20 cellular contexts compared by ENCODE assay signal in genomic region chr1:201938440-201939005, GRCh38. TPM values are rescaled to one million over a fixed set of nuclear protein-coding genes. Genes with fewer than 3 reads are reported as not detected.
DNase-seq lines count a peak whose midpoint lies in the region; ATAC-seq, FAIRE-seq and TF ChIP-seq lines count a peak whose summit lies in the region.
"Had no signal": no experiment of that assay in that cellular context is flagged by ENCODE, and none has a peak within 500 bp of the region (broad histone marks: within the 10 kb centered on the region; RNA-seq: fewer than 3 reads in every experiment).

No MANE protein-coding gene starts in this region.

- H3K9ac ChIP-seq in GM23248 (no peak overlapping the region), keratinocyte (ENCODE audit: control insufficient read depth, extremely low read depth, insufficient read depth, low read length) (no peak overlapping the region)

- H2AFZ ChIP-seq in GM23248 (peak overlapping the region; percentile 32; the same call in 1 of the 2 replicates), keratinocyte (ENCODE audit: control insufficient read depth, low read length) (peak overlapping the region; percentile 36)

- in situ Hi-C loops in GM23248 (cut with MboI): no loop called here

- H3K9me2 ChIP-seq in GM23248 (ENCODE audit: insufficient read depth): no peaks in the 10 kb centered on the region

- FAIRE-seq in keratinocyte (lab: Jason Lieb, UNC): no peak
- FAIRE-seq: H54 had no signal

- no peaks in the 10 kb centered on the region for H3K9me1 ChIP-seq in keratinocyte (ENCODE audit: control insufficient read depth, extremely low read depth, insufficient read depth, low read length)

- H3K4me2 ChIP-seq in GM23248 (ENCODE audit: unreplicated experiment) (peak overlapping the region; percentile 7), keratinocyte (ENCODE audit: control insufficient read depth, extremely low read depth, insufficient read depth, low read depth, low read length) (no peak overlapping the region)

- H3K36me3 ChIP-seq in GM23248 (ENCODE audit: low read depth): no peaks in the 10 kb centered on the region
- H3K36me3 ChIP-seq in keratinocyte (ENCODE audit: control insufficient read depth in 2 of 2, extremely low read depth in 1 of 2, insufficient read depth in 2 of 2, low read length in 2 of 2): no peaks in the 10 kb centered on the region
- peaks cover 0 to 34% (median 2%) of the 10 kb centered on the region in 4 donors for H3K36me3 ChIP-seq in sigmoid colon

- 75 to 77% methylated on average over 4 of the region's 4 CpGs for WGBS in GM23248 (ENCODE audit: low coverage in 1 of 2, low lambda C conversion rate in 2 of 2, missing lambda C conversion rate in 2 of 2), 2 experiments
- 56 to 63% methylated on average over 4 of the region's 4 CpGs for WGBS in sigmoid colon, 2 donors

- H3K4me3 ChIP-seq in GM23248 (no peak overlapping the region), choroid plexus epithelial cell (ENCODE audit: low read depth, low read length) (no peak overlapping the region), keratinocyte (ENCODE audit: control insufficient read depth in 2 of 3, extremely low read depth in 1 of 3, insufficient read depth in 2 of 3, low read depth in 1 of 3, low read length in 3 of 3) (no peak overlapping the region), sigmoid colon (peak overlapping the region; percentile 0 to 82 (median 38))
- H3K4me3 ChIP-seq: SK-N-MC had no signal

- no peaks in the 10 kb centered on the region for H4K20me1 ChIP-seq in GM23248 (ENCODE audit: insufficient read depth)
- no peaks in the 10 kb centered on the region for H4K20me1 ChIP-seq in keratinocyte (ENCODE audit: control insufficient read depth, extremely low read depth, insufficient read depth, low read length)

- intact Hi-C loops in sigmoid colon (cut with DNase I): no loop called here

- no peaks in the 10 kb centered on the region for H3K9me3 ChIP-seq in GM23248 (ENCODE audit: low read depth)
- H3K9me3 ChIP-seq in keratinocyte (ENCODE audit: control insufficient read depth, low read depth, low read length): no peaks in the 10 kb centered on the region
- H3K9me3 ChIP-seq in sigmoid colon: no peaks in the 10 kb centered on the region

- H3F3A ChIP-seq in GM23248 (ENCODE audit: insufficient read depth): no peaks in the 10 kb centered on the region

- DNase-seq in GM23248 (peak; percentile 2), choroid plexus epithelial cell (ENCODE audit: low read depth) (peak; percentile 12), keratinocyte (ENCODE audit: low read depth, low spot score) (no peak), sigmoid colon (no peak), GM10266 (ENCODE audit: extremely low spot score) (no peak), NOMO-1 (lab: John Stamatoyannopoulos, UW; ENCODE audit: unreplicated experiment in 2 of 2) (no peak)
- DNase-seq: activated naive CD4-positive, alpha-beta T cell treated with anti-CD3 and anti-CD28 coated beads for 36 hours; central memory CD4-positive, alpha-beta T cell; COR-L47; NK-92 treated with Interleukin-12 subunit alpha and Interleukin-12 subunit beta, amount 100 ng/mL, for 24 hours; stimulated activated CD4-positive, alpha-beta T cell treated with anti-CD3 and anti-CD28 coated beads, Interleukin-4, amount 100 ng/mL, for 4 hours; stimulated activated naive B cell treated with anti-CD40 and anti-IgM and Interleukin-4, amounts not matched to agents 10 μg/mL and 1 μg/mL and 100 μg/mL, for 72 hours had no signal

- no peak for TF ChIP-seq POLR2A in sigmoid colon (IDR thresholded peaks at IDR 0.05)

- TF ChIP-seq CTCF in choroid plexus epithelial cell (conservative IDR thresholded peaks at IDR 0.05; ENCODE audit: low read depth, low read length) (no peak), keratinocyte (optimal IDR thresholded peaks at IDR 0.05 in 1 of 3, IDR thresholded peaks at IDR 0.05 in 1 of 3, conservative IDR thresholded peaks at IDR 0.05 in 1 of 3; ENCODE audit: extremely low read depth in 1 of 3, insufficient read depth in 2 of 3, low read length in 3 of 3) (no peak), sigmoid colon (IDR thresholded peaks at IDR 0.05) (no peak), GM10266 (IDR thresholded peaks at IDR 0.05; ENCODE audit: control insufficient read depth, insufficient read depth, low read depth, missing control alignments) (no peak)

- H3K79me2 ChIP-seq in GM23248 (ENCODE audit: insufficient read depth) (peaks cover 9% of the 10 kb centered on the region; the same call in 1 of the 2 replicates), keratinocyte (ENCODE audit: control insufficient read depth, insufficient read depth, low read length) (no peaks in the 10 kb centered on the region)

- H3K27ac ChIP-seq in GM23248: peak overlapping the region; percentile 15; the same call in 1 of the 2 replicates
- H3K27ac ChIP-seq in keratinocyte (ENCODE audit: control insufficient read depth, insufficient read depth, low read length): no peak overlapping the region
- peak overlapping the region; percentile 91 to 98 (median 92) for H3K27ac ChIP-seq in sigmoid colon
- H3K27ac ChIP-seq: SK-N-MC, VCaP had no signal

- peaks cover 21% of the 10 kb centered on the region for H3K4me1 ChIP-seq in GM23248 (ENCODE audit: insufficient read depth)
- peaks cover 9% of the 10 kb centered on the region for H3K4me1 ChIP-seq in keratinocyte (ENCODE audit: control insufficient read depth, extremely low read depth, insufficient read depth, low read length)
- peaks cover 0 to 79% (median 71%) of the 10 kb centered on the region in 4 donors for H3K4me1 ChIP-seq in sigmoid colon

- dilution Hi-C loops in keratinocyte (cut with MboI; ENCODE audit: extremely low pct_ligation_motif_present, low sequenced_read_pairs): no loop called here

- ATAC-seq in GM19035 (IDR thresholded peaks at IDR 0.05; ENCODE audit: unreplicated experiment) (no peak), GM21529 (IDR thresholded peaks at IDR 0.05; ENCODE audit: unreplicated experiment) (no peak)
- ATAC-seq: stimulated activated naive B cell treated with anti-CD40 and anti-IgM and Interleukin-4, amounts not matched to agents 10 μg/mL and 1 μg/mL and 100 μg/mL, for 72 hours had no signal

- H3K27me3 ChIP-seq in GM23248 (replicated peaks; ENCODE audit: insufficient read depth): no peaks in the 10 kb centered on the region
- no peaks in the 10 kb centered on the region for H3K27me3 ChIP-seq in keratinocyte (ENCODE audit: control insufficient read depth, extremely low read depth, insufficient read depth, low read length)
- H3K27me3 ChIP-seq in sigmoid colon: no peaks in the 10 kb centered on the region

- TF ChIP-seq EP300 in sigmoid colon (IDR thresholded peaks at IDR 0.05): no peak

RNA-seq across cellular contexts. Expression of gene LMOD1, which starts 7.8 kb away (rescaled TPM):
- total RNA-seq in GM23248 (2014; rRNA removed; shearing (Covaris generic)): 7.8 and 8.9 TPM in 2 replicates
- polyA plus RNA-seq in GM23248 (2016; fragmentation: Nextera tagmentation; extraction: Ambion mirVana): 6.1 and 6.3 TPM in 2 replicates
- 0.01 TPM in 1 of 3 replicates, not detected in the others for polyA plus RNA-seq in keratinocyte
- not detected for polyA plus RNA-seq in keratinocyte (2011; ENCODE audit: low read depth)
- 0.04 and 0.05 TPM in 2 replicates for polyA plus RNA-seq in keratinocyte (2011; cell fraction: cytosol; rRNA removed)
- polyA plus RNA-seq in keratinocyte (2011; cell fraction: nucleus; rRNA removed): 0.04 and 0.08 TPM in 2 replicates
- polyA plus RNA-seq in keratinocyte (2012; ENCODE audit: low replicate concordance): 0.08 TPM in 1 of 2 replicates, not detected in the other
- not detected in 3 replicates for polyA minus RNA-seq in keratinocyte
- polyA minus RNA-seq in keratinocyte (2011; cell fraction: cytosol; rRNA and poly(A)+ RNA removed): not detected
- not detected in 2 replicates for polyA minus RNA-seq in keratinocyte (2011; cell fraction: nucleus; rRNA and poly(A)+ RNA removed)
- 1,000 to 10,000 TPM in 1 of 4 donors, 100 to 1,000 TPM in 3; 633 to 1,011 (median 785) TPM for total RNA-seq in sigmoid colon
- 10 to 100 TPM in 2 of 3 donors, 1 to 10 TPM in 1; 4.9 to 75.0 (median 15.6) TPM for polyA plus RNA-seq in sigmoid colon
- total RNA-seq: A673; activated naive CD4-positive, alpha-beta T cell treated with anti-CD3 and anti-CD28 coated beads for 36 hours; epithelial cell of proximal tubule; lung microvascular endothelial cell had no signal

RNA-seq across cellular contexts. Expression of gene TIMM17A, which starts 16.8 kb away (rescaled TPM):
- total RNA-seq in GM23248 (2014; rRNA removed; shearing (Covaris generic)): 56.4 and 68.8 TPM in 2 replicates
- 116 and 123 TPM in 2 replicates for polyA plus RNA-seq in GM23248 (2016; fragmentation: Nextera tagmentation; extraction: Ambion mirVana)
- 72.5 to 116 TPM (median 102 TPM) in 3 replicates for polyA plus RNA-seq in keratinocyte
- polyA plus RNA-seq in keratinocyte (2011; ENCODE audit: low read depth): 29.4 TPM
- polyA plus RNA-seq in keratinocyte (2011; cell fraction: cytosol; rRNA removed): 66.3 and 111 TPM in 2 replicates
- polyA plus RNA-seq in keratinocyte (2011; cell fraction: nucleus; rRNA removed): 48.0 and 65.9 TPM in 2 replicates
- 58.3 and 79.9 TPM in 2 replicates for polyA plus RNA-seq in keratinocyte (2012; ENCODE audit: low replicate concordance)
- polyA minus RNA-seq in keratinocyte: 25.1 to 36.6 TPM (median 34.0 TPM) in 3 replicates
- 28.6 TPM for polyA minus RNA-seq in keratinocyte (2011; cell fraction: cytosol; rRNA and poly(A)+ RNA removed)
- 17.3 and 31.0 TPM in 2 replicates for polyA minus RNA-seq in keratinocyte (2011; cell fraction: nucleus; rRNA and poly(A)+ RNA removed)
- 10 to 100 TPM; 23.3 to 56.7 (median 38.4) TPM for total RNA-seq in sigmoid colon
- polyA plus RNA-seq in sigmoid colon: 10 to 100 TPM; 48.6 to 71.4 (median 57.7) TPM

RNA-seq across cellular contexts. Expression of gene RNPEP, which starts 43.9 kb away (rescaled TPM):
- total RNA-seq in GM23248 (2014; rRNA removed; shearing (Covaris generic)): 80.5 and 83.6 TPM in 2 replicates
- polyA plus RNA-seq in GM23248 (2016; fragmentation: Nextera tagmentation; extraction: Ambion mirVana) (68.6 and 70.7 TPM in 2 replicates), keratinocyte (35.4 to 63.0 TPM (median 59.8 TPM) in 3 replicates), sigmoid colon (10 to 100 TPM; 59.1 to 86.5 (median 81.7) TPM)
- 32.3 TPM for polyA plus RNA-seq in keratinocyte (2011; ENCODE audit: low read depth)
- polyA plus RNA-seq in keratinocyte (2011; cell fraction: cytosol; rRNA removed): 46.5 and 51.2 TPM in 2 replicates
- 71.9 and 75.9 TPM in 2 replicates for polyA plus RNA-seq in keratinocyte (2011; cell fraction: nucleus; rRNA removed)
- 66.8 and 71.1 TPM in 2 replicates for polyA plus RNA-seq in keratinocyte (2012; ENCODE audit: low replicate concordance)
- polyA minus RNA-seq in keratinocyte: 53.5 to 133 TPM (median 56.0 TPM) in 3 replicates
- polyA minus RNA-seq in keratinocyte (2011; cell fraction: cytosol; rRNA and poly(A)+ RNA removed): 46.4 TPM
- polyA minus RNA-seq in keratinocyte (2011; cell fraction: nucleus; rRNA and poly(A)+ RNA removed): 29.3 and 37.8 TPM in 2 replicates
- total RNA-seq in sigmoid colon: 10 to 100 TPM; 23.9 to 38.5 (median 32.0) TPM

RNA-seq across cellular contexts. Expression of gene SHISA4, which starts 49.8 kb away (rescaled TPM):
- total RNA-seq in GM23248 (2014; rRNA removed; shearing (Covaris generic)): 24.8 and 42.4 TPM in 2 replicates
- polyA plus RNA-seq in GM23248 (2016; fragmentation: Nextera tagmentation; extraction: Ambion mirVana): 47.9 and 48.0 TPM in 2 replicates
- polyA plus RNA-seq in keratinocyte: 2.2 to 5.8 TPM (median 4.0 TPM) in 3 replicates
- polyA plus RNA-seq in keratinocyte (2011; ENCODE audit: low read depth): 0.46 TPM
- polyA plus RNA-seq in keratinocyte (2011; cell fraction: cytosol; rRNA removed): 3.6 and 6.3 TPM in 2 replicates
- 2.3 and 3.2 TPM in 2 replicates for polyA plus RNA-seq in keratinocyte (2011; cell fraction: nucleus; rRNA removed)
- polyA plus RNA-seq in keratinocyte (2012; ENCODE audit: low replicate concordance): 3.3 and 4.0 TPM in 2 replicates
- 1.9 to 7.4 TPM (median 6.7 TPM) in 3 replicates for polyA minus RNA-seq in keratinocyte
- 4.0 TPM for polyA minus RNA-seq in keratinocyte (2011; cell fraction: cytosol; rRNA and poly(A)+ RNA removed)
- 0.93 and 2.1 TPM in 2 replicates for polyA minus RNA-seq in keratinocyte (2011; cell fraction: nucleus; rRNA and poly(A)+ RNA removed)
- total RNA-seq in sigmoid colon: 10 to 100 TPM; 12.7 to 23.7 (median 19.3) TPM
- 1 to 10 TPM; 3.5 to 6.1 (median 3.6) TPM for polyA plus RNA-seq in sigmoid colon

Comparison
In these comparisons a context has a peak if more than half of its experiments do, and no peak if none do; other contexts are left out.
1. DNase-seq: peak in GM23248 (single experiment) and choroid plexus epithelial cell (single experiment); none in keratinocyte (single experiment), sigmoid colon (single experiment), GM10266 (single experiment) and NOMO-1 (0 of 2).
2. H3K4me3 ChIP-seq: peak in sigmoid colon (4 of 4); none in GM23248 (single experiment), choroid plexus epithelial cell (single experiment) and keratinocyte (0 of 3).